Comparison of ENCODE assay signal across 8 cellular contexts in the genomic region with DNA sequence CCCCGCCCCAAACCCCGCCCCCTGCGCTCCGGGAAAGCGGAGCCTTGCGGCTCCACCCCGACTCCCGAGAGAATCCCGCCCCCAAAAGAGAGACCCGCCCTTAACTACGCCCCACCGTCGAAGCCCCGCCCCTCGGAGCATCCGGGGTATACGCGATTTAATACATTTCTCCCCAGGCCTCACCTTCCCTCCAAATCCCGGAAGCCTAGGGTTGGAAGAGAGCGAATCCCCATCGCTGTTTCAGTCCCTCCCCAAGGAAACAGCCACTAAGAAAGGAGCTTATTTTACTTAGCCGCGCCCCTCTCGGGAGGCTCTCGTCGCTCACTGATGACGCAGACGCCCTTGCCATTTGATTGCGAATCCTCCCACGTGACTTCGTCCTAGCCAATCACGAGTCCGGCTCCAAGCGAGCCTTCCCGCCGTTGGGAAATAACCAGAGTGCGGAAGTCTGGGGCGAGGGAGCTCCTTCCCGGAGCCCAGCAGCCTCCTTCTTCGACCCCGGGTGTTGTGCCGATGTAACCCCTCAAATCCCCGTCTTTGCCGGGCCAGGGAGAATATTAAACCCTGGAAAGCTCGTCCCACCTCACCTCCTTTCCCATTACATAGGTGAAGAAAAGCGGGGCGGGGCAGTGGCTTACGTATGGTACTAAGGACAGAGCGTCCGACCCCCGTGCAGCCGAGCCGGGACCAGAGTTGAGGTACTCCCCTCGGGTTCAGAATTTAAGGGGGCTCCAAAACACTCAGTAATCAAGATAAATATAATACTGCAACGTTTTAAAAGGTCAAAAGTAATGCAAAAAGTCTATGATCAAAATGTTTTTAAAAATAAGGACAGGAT. TPM values are rescaled to one million over a fixed set of nuclear protein-coding genes. Genes with fewer than 3 reads are reported as not detected.
DNase-seq lines count a peak whose midpoint lies in the region; ATAC-seq and TF ChIP-seq lines count a peak whose summit lies in the region.

No MANE protein-coding gene starts in this region.

- H4K20me1 ChIP-seq in fibroblast of lung (ENCODE audit: control insufficient read depth, extremely low read depth, insufficient read depth, low read length), result no peaks in the 10 kb centered on the region

- H3K27me3 ChIP-seq in fibroblast of lung (ENCODE audit: control insufficient read depth, insufficient read depth, low read length), result no peaks in the 10 kb centered on the region

- no peak for TF ChIP-seq CTCF in fibroblast of lung (conservative IDR thresholded peaks at IDR 0.05 in 1 of 2, IDR thresholded peaks at IDR 0.05 in 1 of 2; ENCODE audit: low read depth in 1 of 2, low read length in 2 of 2)

- H3K4me2 ChIP-seq in fibroblast of lung (ENCODE audit: extremely low read depth, insufficient read depth, low read length), result peak overlapping the region; percentile 80

- peak overlapping the region; percentile 71 for H3K9ac ChIP-seq in fibroblast of lung (ENCODE audit: insufficient read depth, low read length)

- DNase-seq in EH (ENCODE audit: low read depth) (peak; percentile 100), GOT3 (lab: John Stamatoyannopoulos, UW) (peak; percentile 94), LHCN-M2 (ENCODE audit: low read depth) (peak; percentile 100), RPMI7951 (ENCODE audit: low read depth) (peak; percentile 99), fibroblast of lung (ENCODE audit: low read depth in 2 of 2) (peak; percentile 100), naive B cell (peak; percentile 98)
- peak; percentile 98 to 100 for DNase-seq in stimulated activated effector memory CD8-positive, alpha-beta T cell treated with anti-CD3 and anti-CD28 coated beads, Interleukin-12 subunit alpha, Interleukin-12 subunit beta, amount 100 ng/mL, for 72 hours (ENCODE audit: low spot score in 2 of 2)

- no peaks in the 10 kb centered on the region for H3K27me3 Mint-ChIP-seq in activated T-helper 17 cell treated with anti-CD3 and anti-CD28 coated beads, Interleukin-2, amount 50 U/mL, for 72 hours
- H3K27me3 Mint-ChIP-seq in naive B cell, result peaks cover 0 to 7% (median 5%) of the 10 kb centered on the region in 3 donors

- H3K27ac ChIP-seq in fibroblast of lung (ENCODE audit: insufficient read depth, low read length), result peak overlapping the region; percentile 89

- H3K27ac Mint-ChIP-seq in activated T-helper 17 cell treated with anti-CD3 and anti-CD28 coated beads, Interleukin-2, amount 50 U/mL, for 72 hours, result peak overlapping the region; percentile 88
- peak overlapping the region; percentile 90 to 99 (median 97) for H3K27ac Mint-ChIP-seq in naive B cell
- peak overlapping the region; percentile 98 for H3K27ac Mint-ChIP-seq in stimulated activated effector memory CD8-positive, alpha-beta T cell treated with anti-CD3 and anti-CD28 coated beads, Interleukin-12 subunit alpha, Interleukin-12 subunit beta, amount 100 ng/mL, for 72 hours

- H2AFZ ChIP-seq in fibroblast of lung (ENCODE audit: low read length), result peak overlapping the region; percentile 60

- peak; percentile 95 for ATAC-seq in activated T-helper 17 cell treated with anti-CD3 and anti-CD28 coated beads, Interleukin-2, amount 50 U/mL, for 72 hours (replicated peaks)
- ATAC-seq in naive B cell (ENCODE audit: low read depth in 2 of 2), result peak; percentile 92 to 93
- ATAC-seq in stimulated activated effector memory CD8-positive, alpha-beta T cell treated with anti-CD3 and anti-CD28 coated beads, Interleukin-12 subunit alpha, Interleukin-12 subunit beta, amount 100 ng/mL, for 72 hours, result peak; percentile 96

- peaks cover 7% of the 10 kb centered on the region for H3K4me1 ChIP-seq in fibroblast of lung (ENCODE audit: control insufficient read depth, extremely low read depth, insufficient read depth, low read length)

- peak overlapping the region; percentile 65 to 97 (median 86) for H3K4me3 ChIP-seq in fibroblast of lung (replicated peaks in 1 of 4; ENCODE audit: control extremely low read depth in 1 of 4, insufficient read depth in 1 of 4, low read depth in 3 of 4, low read length in 4 of 4)

- H3K4me1 Mint-ChIP-seq in activated T-helper 17 cell treated with anti-CD3 and anti-CD28 coated beads, Interleukin-2, amount 50 U/mL, for 72 hours, result peaks cover 16% of the 10 kb centered on the region
- peaks cover 19 to 23% (median 21%) of the 10 kb centered on the region in 3 donors for H3K4me1 Mint-ChIP-seq in naive B cell
- peaks cover 24% of the 10 kb centered on the region for H3K4me1 Mint-ChIP-seq in stimulated activated effector memory CD8-positive, alpha-beta T cell treated with anti-CD3 and anti-CD28 coated beads, Interleukin-12 subunit alpha, Interleukin-12 subunit beta, amount 100 ng/mL, for 72 hours

- peaks cover 3% of the 10 kb centered on the region for H3K36me3 ChIP-seq in fibroblast of lung (ENCODE audit: control insufficient read depth, insufficient read depth, low read length)

- H3K79me2 ChIP-seq in fibroblast of lung (ENCODE audit: control insufficient read depth, insufficient read depth, low read length), result no peaks in the 10 kb centered on the region

- H3K4me3 Mint-ChIP-seq in activated T-helper 17 cell treated with anti-CD3 and anti-CD28 coated beads, Interleukin-2, amount 50 U/mL, for 72 hours, result peak overlapping the region; percentile 91
- peak overlapping the region; percentile 83 to 98 (median 96) for H3K4me3 Mint-ChIP-seq in naive B cell
- peak overlapping the region; percentile 81 for H3K4me3 Mint-ChIP-seq in stimulated activated effector memory CD8-positive, alpha-beta T cell treated with anti-CD3 and anti-CD28 coated beads, Interleukin-12 subunit alpha, Interleukin-12 subunit beta, amount 100 ng/mL, for 72 hours

- H3K9me3 Mint-ChIP-seq in activated T-helper 17 cell treated with anti-CD3 and anti-CD28 coated beads, Interleukin-2, amount 50 U/mL, for 72 hours, result no peaks in the 10 kb centered on the region
- no peaks in the 10 kb centered on the region for H3K9me3 Mint-ChIP-seq in naive B cell
- H3K9me3 Mint-ChIP-seq in stimulated activated effector memory CD8-positive, alpha-beta T cell treated with anti-CD3 and anti-CD28 coated beads, Interleukin-12 subunit alpha, Interleukin-12 subunit beta, amount 100 ng/mL, for 72 hours, result no peaks in the 10 kb centered on the region

- H3K36me3 Mint-ChIP-seq in activated T-helper 17 cell treated with anti-CD3 and anti-CD28 coated beads, Interleukin-2, amount 50 U/mL, for 72 hours (ENCODE audit: low read depth), result peaks cover 26% of the 10 kb centered on the region
- no peaks in the 10 kb centered on the region for H3K36me3 Mint-ChIP-seq in naive B cell
- peaks cover 15% of the 10 kb centered on the region for H3K36me3 Mint-ChIP-seq in stimulated activated effector memory CD8-positive, alpha-beta T cell treated with anti-CD3 and anti-CD28 coated beads, Interleukin-12 subunit alpha, Interleukin-12 subunit beta, amount 100 ng/mL, for 72 hours

- H3K9me3 ChIP-seq in fibroblast of lung (ENCODE audit: control insufficient read depth, insufficient read depth, low read depth, low read length), result no peaks in the 10 kb centered on the region

RNA-seq across cellular contexts. Expression of a gene that starts 0.5 kb away (rescaled TPM):
- total RNA-seq in LHCN-M2 (2014; rRNA removed), result 39.4 and 48.5 TPM in 2 replicates
- 23.3 TPM for polyA plus RNA-seq in LHCN-M2 (2012)
- 3.4 and 6.1 TPM in 2 replicates for total RNA-seq in RPMI7951 (2014; rRNA removed; shearing (Covaris generic))
- total RNA-seq in activated T-helper 17 cell treated with anti-CD3 and anti-CD28 coated beads, Interleukin-2, amount 50 U/mL, for 72 hours, result 10 to 100 TPM; 56.7 to 58.4 TPM
- total RNA-seq in fibroblast of lung, result 49.1 and 71.0 TPM in 2 replicates
- polyA plus RNA-seq in fibroblast of lung, result 6.8 and 11.0 TPM in 2 replicates
- polyA plus RNA-seq in fibroblast of lung (2012), result 14.1 and 25.3 TPM in 2 replicates
- 6.4 and 18.6 TPM in 2 replicates for polyA minus RNA-seq in fibroblast of lung (ENCODE audit: low replicate concordance)
- polyA plus RNA-seq in naive B cell (ENCODE audit: low read depth in 6 of 6), result 1 to 10 TPM in 5 of 6 donors, not detected in 1; 1.2 to 6.1 (median 3.9) TPM

RNA-seq across cellular contexts. Expression of a gene that starts 13.6 kb away (rescaled TPM):
- total RNA-seq in LHCN-M2 (2014; rRNA removed) (0.06 TPM in 1 of 2 replicates, not detected in the other), fibroblast of lung (0.26 and 0.50 TPM in 2 replicates)
- 0.05 TPM for polyA plus RNA-seq in LHCN-M2 (2012)
- total RNA-seq in RPMI7951 (2014; rRNA removed; shearing (Covaris generic)), result not detected in 2 replicates
- total RNA-seq in activated T-helper 17 cell treated with anti-CD3 and anti-CD28 coated beads, Interleukin-2, amount 50 U/mL, for 72 hours, result 1 to 10 TPM in 1 of 2 donors, under 1 TPM in 1; 0.65 to 1.2 TPM
- polyA plus RNA-seq in fibroblast of lung (0.01 TPM in 2 replicates), naive B cell (ENCODE audit: low read depth in 6 of 6) (under 1 TPM in 2 of 6 donors, not detected in 4; 0.04 to 0.05 TPM)
- polyA plus RNA-seq in fibroblast of lung (2012), result 0.02 and 0.03 TPM in 2 replicates
- polyA minus RNA-seq in fibroblast of lung (ENCODE audit: low replicate concordance), result not detected in 2 replicates

RNA-seq across cellular contexts. Expression of a gene that starts 20.2 kb away (rescaled TPM):
- total RNA-seq in LHCN-M2 (2014; rRNA removed), result not detected in 2 replicates
- not detected for polyA plus RNA-seq in LHCN-M2 (2012)
- total RNA-seq in RPMI7951 (2014; rRNA removed; shearing (Covaris generic)), result not detected in 2 replicates
- not detected for total RNA-seq in activated T-helper 17 cell treated with anti-CD3 and anti-CD28 coated beads, Interleukin-2, amount 50 U/mL, for 72 hours
- total RNA-seq in fibroblast of lung, result not detected in 2 replicates
- polyA plus RNA-seq in fibroblast of lung, result not detected in 2 replicates
- polyA plus RNA-seq in fibroblast of lung (2012), result not detected in 2 replicates
- not detected in 2 replicates for polyA minus RNA-seq in fibroblast of lung (ENCODE audit: low replicate concordance)
- polyA plus RNA-seq in naive B cell (ENCODE audit: low read depth in 6 of 6), result not detected

RNA-seq across cellular contexts. Expression of a gene that starts 49.8 kb away (rescaled TPM):
- total RNA-seq in LHCN-M2 (2014; rRNA removed), result not detected in 2 replicates
- not detected for polyA plus RNA-seq in LHCN-M2 (2012)
- total RNA-seq in RPMI7951 (2014; rRNA removed; shearing (Covaris generic)), result not detected in 2 replicates
- not detected for total RNA-seq in activated T-helper 17 cell treated with anti-CD3 and anti-CD28 coated beads, Interleukin-2, amount 50 U/mL, for 72 hours
- under 0.01 TPM in 1 of 2 replicates, not detected in the other for total RNA-seq in fibroblast of lung
- polyA plus RNA-seq in fibroblast of lung, result not detected in 2 replicates
- polyA plus RNA-seq in fibroblast of lung (2012), result not detected in 2 replicates
- not detected in 2 replicates for polyA minus RNA-seq in fibroblast of lung (ENCODE audit: low replicate concordance)
- polyA plus RNA-seq in naive B cell (ENCODE audit: low read depth in 6 of 6), result not detected

RNA-seq across cellular contexts. Expression of a gene that starts 50.8 kb away (rescaled TPM):
- total RNA-seq in LHCN-M2 (2014; rRNA removed) (not detected in 2 replicates), fibroblast of lung (not detected in 2 replicates)
- polyA plus RNA-seq in LHCN-M2 (2012), result not detected
- not detected in 2 replicates for total RNA-seq in RPMI7951 (2014; rRNA removed; shearing (Covaris generic))
- not detected for total RNA-seq in activated T-helper 17 cell treated with anti-CD3 and anti-CD28 coated beads, Interleukin-2, amount 50 U/mL, for 72 hours
- polyA plus RNA-seq in fibroblast of lung (not detected in 2 replicates), naive B cell (ENCODE audit: low read depth in 6 of 6) (not detected)
- polyA plus RNA-seq in fibroblast of lung (2012), result not detected in 2 replicates
- not detected in 2 replicates for polyA minus RNA-seq in fibroblast of lung (ENCODE audit: low replicate concordance)

Comparison
In these comparisons a context has a peak if more than half of its experiments do, and no peak if none do; other contexts are left out.
1. Peak in every context shown above with its lines: DNase-seq, ATAC-seq, H3K4me3 ChIP-seq and H3K27ac ChIP-seq.